In the genomic region with DNA sequence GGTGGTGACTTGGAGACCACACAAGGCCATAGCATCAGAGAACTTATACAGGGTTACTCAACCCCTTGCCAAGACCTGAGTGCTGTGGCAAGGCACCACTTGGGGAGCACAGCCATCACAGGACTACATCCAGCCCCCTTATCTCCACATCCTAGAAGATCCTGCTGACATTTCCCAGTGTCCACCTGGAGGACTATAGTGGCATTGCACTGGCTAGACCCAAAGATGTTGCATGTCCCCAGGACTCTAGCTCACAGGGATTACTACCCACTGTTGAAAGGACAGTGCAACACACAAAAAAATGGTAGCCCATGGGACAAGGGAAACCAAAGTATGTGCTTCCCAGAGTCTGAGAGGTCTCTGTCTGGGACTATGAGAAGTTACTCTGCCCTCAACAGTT, we compare ENCODE assay signal across 19 cellular contexts.
DNase-seq lines count a peak whose midpoint lies in the region; ATAC-seq and TF ChIP-seq lines count a peak whose summit lies in the region.
"Had no signal": no experiment of that assay in that cellular context is flagged by ENCODE, and none has a peak within 500 bp of the region (broad histone marks: within the 10 kb centered on the region; RNA-seq: fewer than 3 reads in every experiment).

No MANE protein-coding gene starts in this region.

- H3K27me3 ChIP-seq in KMS-11 (ENCODE audit: insufficient read depth, low read depth) (no peaks in the 10 kb centered on the region), endodermal cell (ENCODE audit: control insufficient read depth, insufficient read depth, low read length, poor library complexity, severe bottlenecking) (no peaks in the 10 kb centered on the region), neural progenitor cell (no peaks in the 10 kb centered on the region)
- H3K27me3 ChIP-seq: cardiac muscle cell, hepatocyte, left lung, suprapubic skin had no signal

- H3K9ac ChIP-seq in KMS-11, result no peak overlapping the region
- no peak overlapping the region for H3K9ac ChIP-seq in endodermal cell (ENCODE audit: extremely low read depth, low read length, poor library complexity, severe bottlenecking)
- H3K9ac ChIP-seq in neural progenitor cell, result no peak overlapping the region

- no peaks in the 10 kb centered on the region for H3F3A ChIP-seq in neural progenitor cell (ENCODE audit: low read depth)

- H3K36me3 Mint-ChIP-seq in endodermal cell (ENCODE audit: low read depth) (peaks cover 2% of the 10 kb centered on the region), neural progenitor cell (peaks cover 2% of the 10 kb centered on the region)
- H3K36me3 Mint-ChIP-seq: activated naive CD4-positive, alpha-beta T cell treated with anti-CD3 and anti-CD28 coated beads, Interleukin-2, amount 10 ng/mL, durations not matched to agents 7 days and 5 days had no signal

- H3K27me3 Mint-ChIP-seq in endodermal cell (ENCODE audit: insufficient read depth) (no peaks in the 10 kb centered on the region), neural progenitor cell (ENCODE audit: insufficient read depth, low read depth) (no peaks in the 10 kb centered on the region)
- H3K27me3 Mint-ChIP-seq: activated naive CD4-positive, alpha-beta T cell treated with anti-CD3 and anti-CD28 coated beads, Interleukin-2, amount 10 ng/mL, durations not matched to agents 7 days and 5 days had no signal

- H3K4me1 Mint-ChIP-seq in endodermal cell, result peaks cover 7% of the 10 kb centered on the region
- H3K4me1 Mint-ChIP-seq in neural progenitor cell, result no peaks in the 10 kb centered on the region
- H3K4me1 Mint-ChIP-seq: activated naive CD4-positive, alpha-beta T cell treated with anti-CD3 and anti-CD28 coated beads, Interleukin-2, amount 10 ng/mL, durations not matched to agents 7 days and 5 days had no signal

- H3K27ac ChIP-seq in KMS-11 (no peak overlapping the region), endodermal cell (ENCODE audit: low read depth, low read length) (no peak overlapping the region), neural progenitor cell (no peak overlapping the region)
- H3K27ac ChIP-seq: cardiac muscle cell, hepatocyte, left lung, psoas muscle, suprapubic skin had no signal

- H3K4me1 ChIP-seq in KMS-11 (ENCODE audit: low read depth, poor library complexity, severe bottlenecking), result no peaks in the 10 kb centered on the region
- H3K4me1 ChIP-seq in endodermal cell (ENCODE audit: control insufficient read depth, insufficient read depth, low read length), result no peaks in the 10 kb centered on the region
- H3K4me1 ChIP-seq in neural progenitor cell, result no peaks in the 10 kb centered on the region
- H3K4me1 ChIP-seq: left lung, psoas muscle, suprapubic skin had no signal

- no peaks in the 10 kb centered on the region for H3K79me2 ChIP-seq in KMS-11 (ENCODE audit: insufficient read depth, low read depth)
- no peaks in the 10 kb centered on the region for H3K79me2 ChIP-seq in neural progenitor cell (ENCODE audit: low read depth)
- H3K79me2 ChIP-seq: hepatocyte had no signal

- H3K27ac Mint-ChIP-seq in endodermal cell (no peak overlapping the region), neural progenitor cell (no peak overlapping the region)
- H3K27ac Mint-ChIP-seq: activated naive CD4-positive, alpha-beta T cell treated with anti-CD3 and anti-CD28 coated beads, Interleukin-2, amount 10 ng/mL, durations not matched to agents 7 days and 5 days had no signal

- H2AFZ ChIP-seq in KMS-11 (ENCODE audit: low read depth) (no peak overlapping the region), neural progenitor cell (replicated peaks) (no peak overlapping the region)
- H2AFZ ChIP-seq: hepatocyte had no signal

- H3K36me3 ChIP-seq in KMS-11 (ENCODE audit: insufficient read depth), result no peaks in the 10 kb centered on the region
- no peaks in the 10 kb centered on the region for H3K36me3 ChIP-seq in endodermal cell (ENCODE audit: control insufficient read depth, insufficient read depth, low read length)
- no peaks in the 10 kb centered on the region for H3K36me3 ChIP-seq in neural progenitor cell
- H3K36me3 ChIP-seq: cardiac muscle cell, left lung, suprapubic skin had no signal

- peak; percentile 42; the same call in 2 of the 3 replicates for TF ChIP-seq CTCF in GM12872 (IDR thresholded peaks at IDR 0.05; ENCODE audit: insufficient read depth, low read depth, low read length)
- peak; percentile 36; the same call in 1 of the 2 replicates for TF ChIP-seq CTCF in KMS-11 (conservative IDR thresholded peaks at IDR 0.05; ENCODE audit: low read depth, low read length)
- TF ChIP-seq CTCF in endodermal cell (conservative IDR thresholded peaks at IDR 0.05), result peak; percentile 57
- no peak for TF ChIP-seq CTCF in neural progenitor cell (IDR thresholded peaks at IDR 0.05)

- H3K4me3 ChIP-seq in KMS-11 (IDR thresholded peaks at IDR 0.05; ENCODE audit: insufficient read depth, low read depth, low read length) (no peak overlapping the region), endodermal cell (ENCODE audit: low read length) (no peak overlapping the region), neural progenitor cell (no peak overlapping the region)
- H3K4me3 ChIP-seq: cardiac muscle cell, hepatocyte, left lung, psoas muscle, suprapubic skin had no signal

- DNase-seq in endodermal cell (peak; percentile 64), neural progenitor cell (ENCODE audit: low spot score) (peak; percentile 1), cerebellar nuclear complex (lab: John Stamatoyannopoulos, UW) (no peak)
- no peak for DNase-seq in activated CD4-positive, CD25-positive, alpha-beta regulatory T cell treated with anti-CD3 and anti-CD28 coated beads, Interleukin-2, amount 50 U/mL, for 72 hours
- DNase-seq: activated CD4-positive, CD25-positive, alpha-beta regulatory T cell; activated CD8-positive, alpha-beta memory T cell treated with anti-CD3 and anti-CD28 coated beads, Interleukin-2, amount 50 U/mL, for 4 hours; activated naive CD4-positive, alpha-beta T cell treated with anti-CD3 and anti-CD28 coated beads, Interleukin-2, amount 10 ng/mL, durations not matched to agents 7 days and 5 days; C1 segment of cervical spinal cord; Karpas-422; left lung; NCI-H1694; NCI-H446 treated with DMSO at 0.1 percent for 48 hours; psoas muscle had no signal

- H3K4me3 Mint-ChIP-seq in endodermal cell (no peak overlapping the region), neural progenitor cell (no peak overlapping the region)
- H3K4me3 Mint-ChIP-seq: activated naive CD4-positive, alpha-beta T cell treated with anti-CD3 and anti-CD28 coated beads, Interleukin-2, amount 10 ng/mL, durations not matched to agents 7 days and 5 days had no signal

- H4K20me1 ChIP-seq in KMS-11 (ENCODE audit: insufficient read depth), result no peaks in the 10 kb centered on the region
- H4K20me1 ChIP-seq in neural progenitor cell (ENCODE audit: low read depth), result no peaks in the 10 kb centered on the region

- peaks cover 36% of the 10 kb centered on the region for H3K9me3 ChIP-seq in endodermal cell (ENCODE audit: control insufficient read depth, low read length)
- H3K9me3 ChIP-seq in neural progenitor cell (ENCODE audit: low read depth), result peaks cover 4% of the 10 kb centered on the region
- H3K9me3 ChIP-seq: psoas muscle had no signal

- no peak for ATAC-seq in HG03442 (IDR thresholded peaks at IDR 0.05; ENCODE audit: unreplicated experiment)
- ATAC-seq: left lung, psoas muscle had no signal

- H3K9me3 Mint-ChIP-seq in endodermal cell, result peaks cover 22% of the 10 kb centered on the region
- H3K9me3 Mint-ChIP-seq in neural progenitor cell, result peaks cover 12% of the 10 kb centered on the region

- no peak overlapping the region for H3K4me2 ChIP-seq in KMS-11
- no peak overlapping the region for H3K4me2 ChIP-seq in neural progenitor cell
- H3K4me2 ChIP-seq: hepatocyte had no signal

Comparison
In these comparisons a context has a peak if more than half of its experiments do, and no peak if none do; other contexts are left out.
1. DNase-seq: peak in endodermal cell (single experiment) and neural progenitor cell (single experiment); none in cerebellar nuclear complex (0 of 2) and activated CD4-positive, CD25-positive, alpha-beta regulatory T cell treated with anti-CD3 and anti-CD28 coated beads, Interleukin-2, amount 50 U/mL, for 72 hours (single experiment).